11 cellular contexts compared by ENCODE assay signal in the genomic region with DNA sequence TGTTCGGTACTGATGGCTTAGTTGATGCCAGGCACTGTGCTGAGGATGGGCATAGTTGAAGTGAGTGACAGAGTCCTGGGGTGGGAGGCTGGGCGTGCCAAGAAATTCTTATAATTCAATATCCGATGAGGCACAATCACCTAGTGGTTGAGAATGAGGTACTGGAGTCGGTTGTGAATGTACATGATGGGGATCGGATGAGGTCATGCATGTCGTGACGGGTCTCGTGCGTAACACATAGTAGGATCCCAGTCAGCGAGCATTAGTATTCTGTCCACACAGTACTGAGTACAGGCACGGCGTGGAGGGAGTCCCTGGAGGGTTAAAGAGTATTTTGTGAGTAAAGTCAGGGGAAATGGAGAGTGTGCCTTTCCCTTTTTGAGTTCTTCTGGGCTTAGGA. TPM values are rescaled to one million over a fixed set of nuclear protein-coding genes. Genes with fewer than 3 reads are reported as not detected.
DNase-seq lines count a peak whose midpoint lies in the region; ATAC-seq and TF ChIP-seq lines count a peak whose summit lies in the region.
"Had no signal": no experiment of that assay in that cellular context is flagged by ENCODE, and none has a peak within 500 bp of the region (broad histone marks: within the 10 kb centered on the region; RNA-seq: fewer than 3 reads in every experiment).

No MANE protein-coding gene starts in this region.

- H3K36me3 ChIP-seq in fibroblast of lung (ENCODE audit: control insufficient read depth, insufficient read depth, low read length) (peaks cover 6% of the 10 kb centered on the region), skeletal muscle tissue (ENCODE audit: control insufficient read depth in 3 of 3, insufficient read depth in 3 of 3, low read length in 3 of 3) (peaks cover 28 to 39% (median 38%) of the 10 kb centered on the region in 3 donors)

- H3K27ac ChIP-seq in fibroblast of lung (ENCODE audit: insufficient read depth, low read length), result no peak overlapping the region
- no peak overlapping the region for H3K27ac ChIP-seq in skeletal muscle tissue (ENCODE audit: low read depth, low read length)
- H3K27ac ChIP-seq: HL-60 had no signal

- ATAC-seq in T-helper 17 cell, result no peak

- H3K9ac ChIP-seq in fibroblast of lung (ENCODE audit: insufficient read depth, low read length) (no peak overlapping the region), skeletal muscle tissue (ENCODE audit: low read depth in 1 of 3, low read length in 3 of 3) (peak overlapping the region in 2 of 3 donors; percentile 51 to 66)

- H3K4me3 Mint-ChIP-seq in T-helper 2 cell treated with Interferon-gamma antibody and Interleukin-4, amounts not matched to agents 5 μg/mL and 100 μg/mL, for 36 hours, result peak overlapping the region; percentile 95
- peak overlapping the region; percentile 100 for H3K4me3 Mint-ChIP-seq in T-helper 17 cell

- H3K9me3 Mint-ChIP-seq in T-helper 2 cell treated with Interferon-gamma antibody and Interleukin-4, amounts not matched to agents 5 μg/mL and 100 μg/mL, for 36 hours, result no peaks in the 10 kb centered on the region

- TF ChIP-seq CTCF in fibroblast of lung (conservative IDR thresholded peaks at IDR 0.05 in 1 of 2, IDR thresholded peaks at IDR 0.05 in 1 of 2; ENCODE audit: low read depth in 1 of 2, low read length in 2 of 2), result no peak

- no peak for DNase-seq in T-helper 2 cell treated with Interferon-gamma antibody and Interleukin-4, amounts not matched to agents 5 μg/mL and 100 μg/mL, for 36 hours (ENCODE audit: low spot score)
- DNase-seq in T-helper 2 cell (no peak), T-helper 17 cell (no peak), fibroblast of lung (ENCODE audit: low read depth in 2 of 2) (no peak), D341Med (ENCODE audit: low spot score) (no peak), GM03348 (ENCODE audit: low spot score) (no peak), A172 (ENCODE audit: low spot score) (no peak)
- DNase-seq: ACHN had no signal

- peaks cover 47% of the 10 kb centered on the region for H3K4me1 Mint-ChIP-seq in T-helper 2 cell treated with Interferon-gamma antibody and Interleukin-4, amounts not matched to agents 5 μg/mL and 100 μg/mL, for 36 hours (ENCODE audit: low read depth)
- peaks cover 57% of the 10 kb centered on the region for H3K4me1 Mint-ChIP-seq in T-helper 17 cell

- peak overlapping the region; percentile 89 for H3K27ac Mint-ChIP-seq in T-helper 2 cell treated with Interferon-gamma antibody and Interleukin-4, amounts not matched to agents 5 μg/mL and 100 μg/mL, for 36 hours
- peak overlapping the region; percentile 100 for H3K27ac Mint-ChIP-seq in T-helper 17 cell

- no peaks in the 10 kb centered on the region for H4K20me1 ChIP-seq in fibroblast of lung (ENCODE audit: control insufficient read depth, extremely low read depth, insufficient read depth, low read length)

- H3K4me2 ChIP-seq in fibroblast of lung (ENCODE audit: extremely low read depth, insufficient read depth, low read length), result peak overlapping the region; percentile 93

- H3K4me3 ChIP-seq in fibroblast of lung (replicated peaks in 1 of 4; ENCODE audit: control extremely low read depth in 1 of 4, insufficient read depth in 1 of 4, low read depth in 3 of 4, low read length in 4 of 4) (peak overlapping the region in 2 of 4 experiments; percentile 95), skeletal muscle tissue (ENCODE audit: low read length in 3 of 3) (peak overlapping the region in 1 of 3 donors; percentile 98)

- no peaks in the 10 kb centered on the region for H3K27me3 ChIP-seq in fibroblast of lung (ENCODE audit: control insufficient read depth, insufficient read depth, low read length)
- no peaks in the 10 kb centered on the region for H3K27me3 ChIP-seq in skeletal muscle tissue (ENCODE audit: control insufficient read depth in 3 of 3, insufficient read depth in 3 of 3, low read length in 3 of 3)
- H3K27me3 ChIP-seq: adrenal gland had no signal

- H3K36me3 Mint-ChIP-seq in T-helper 2 cell treated with Interferon-gamma antibody and Interleukin-4, amounts not matched to agents 5 μg/mL and 100 μg/mL, for 36 hours (ENCODE audit: low read depth), result peaks cover 60% of the 10 kb centered on the region
- H3K36me3 Mint-ChIP-seq in T-helper 17 cell (ENCODE audit: low read depth), result peaks cover 6% of the 10 kb centered on the region

- H3K27me3 Mint-ChIP-seq in T-helper 2 cell treated with Interferon-gamma antibody and Interleukin-4, amounts not matched to agents 5 μg/mL and 100 μg/mL, for 36 hours (ENCODE audit: low read depth), result peaks cover 3% of the 10 kb centered on the region
- H3K27me3 Mint-ChIP-seq in T-helper 17 cell, result no peaks in the 10 kb centered on the region

- H3K9me3 ChIP-seq in T-helper 17 cell (ENCODE audit: control insufficient read depth, low read length, poor library complexity, severe bottlenecking), result no peaks in the 10 kb centered on the region
- H3K9me3 ChIP-seq in fibroblast of lung (ENCODE audit: control insufficient read depth, insufficient read depth, low read depth, low read length), result no peaks in the 10 kb centered on the region
- no peaks in the 10 kb centered on the region for H3K9me3 ChIP-seq in skeletal muscle tissue (ENCODE audit: control insufficient read depth in 3 of 3, low read length in 3 of 3)
- H3K9me3 ChIP-seq: adrenal gland had no signal

- peaks cover 93% of the 10 kb centered on the region for H3K79me2 ChIP-seq in fibroblast of lung (ENCODE audit: control insufficient read depth, insufficient read depth, low read length)

- H3K4me1 ChIP-seq in fibroblast of lung (ENCODE audit: control insufficient read depth, extremely low read depth, insufficient read depth, low read length) (peaks cover 14% of the 10 kb centered on the region), skeletal muscle tissue (ENCODE audit: control insufficient read depth in 3 of 3, insufficient read depth in 3 of 3, low read length in 3 of 3) (peaks cover 59 to 67% (median 64%) of the 10 kb centered on the region in 3 donors)

- no peak overlapping the region for H2AFZ ChIP-seq in fibroblast of lung (ENCODE audit: low read length)

RNA-seq across cellular contexts. Expression of a gene that starts 2.8 kb away (rescaled TPM):
- total RNA-seq in T-helper 17 cell (100 to 1,000 TPM; 173 to 183 TPM), fibroblast of lung (48.5 and 51.0 TPM in 2 replicates), skeletal muscle tissue (61.1 TPM)
- 28.0 and 34.3 TPM in 2 replicates for polyA plus RNA-seq in fibroblast of lung
- polyA plus RNA-seq in fibroblast of lung (2012), result 41.1 and 50.2 TPM in 2 replicates
- 6.8 and 8.4 TPM in 2 replicates for polyA minus RNA-seq in fibroblast of lung (ENCODE audit: low replicate concordance)
- total RNA-seq in A172 (2014; rRNA removed; shearing (Covaris generic)), result 25.7 and 31.5 TPM in 2 replicates

RNA-seq across cellular contexts. Expression of a gene that starts 3.1 kb away (rescaled TPM):
- 100 to 1,000 TPM; 241 to 255 TPM for total RNA-seq in T-helper 17 cell
- total RNA-seq in fibroblast of lung, result 29.0 and 35.8 TPM in 2 replicates
- 16.9 and 21.3 TPM in 2 replicates for polyA plus RNA-seq in fibroblast of lung
- 25.1 and 32.6 TPM in 2 replicates for polyA plus RNA-seq in fibroblast of lung (2012)
- 20.3 and 24.5 TPM in 2 replicates for polyA minus RNA-seq in fibroblast of lung (ENCODE audit: low replicate concordance)
- 23.5 TPM for total RNA-seq in skeletal muscle tissue
- total RNA-seq in A172 (2014; rRNA removed; shearing (Covaris generic)), result 18.5 and 22.4 TPM in 2 replicates

RNA-seq across cellular contexts. Expression of a gene that starts 54.7 kb away (rescaled TPM):
- total RNA-seq in T-helper 17 cell, result 10 to 100 TPM; 26.9 to 27.9 TPM
- 29.3 and 73.5 TPM in 2 replicates for total RNA-seq in fibroblast of lung
- 20.7 and 20.8 TPM in 2 replicates for polyA plus RNA-seq in fibroblast of lung
- 83.6 and 93.2 TPM in 2 replicates for polyA plus RNA-seq in fibroblast of lung (2012)
- polyA minus RNA-seq in fibroblast of lung (ENCODE audit: low replicate concordance), result 29.2 and 29.9 TPM in 2 replicates
- 43.3 TPM for total RNA-seq in skeletal muscle tissue
- total RNA-seq in A172 (2014; rRNA removed; shearing (Covaris generic)), result 49.6 and 81.0 TPM in 2 replicates

RNA-seq across cellular contexts. Expression of a gene that starts 55.2 kb away (rescaled TPM):
- total RNA-seq in T-helper 17 cell (1 to 10 TPM; 1.4 to 3.1 TPM), fibroblast of lung (11.0 and 13.0 TPM in 2 replicates), skeletal muscle tissue (4.7 TPM)
- polyA plus RNA-seq in fibroblast of lung, result 3.1 and 5.1 TPM in 2 replicates
- polyA plus RNA-seq in fibroblast of lung (2012), result 5.2 and 7.8 TPM in 2 replicates
- polyA minus RNA-seq in fibroblast of lung (ENCODE audit: low replicate concordance), result 5.6 TPM in 1 of 2 replicates, not detected in the other
- 24.1 and 58.4 TPM in 2 replicates for total RNA-seq in A172 (2014; rRNA removed; shearing (Covaris generic))

RNA-seq across cellular contexts. Expression of a gene that starts 57.9 kb away (rescaled TPM):
- total RNA-seq in T-helper 17 cell (1 to 10 TPM; 2.0 to 2.8 TPM), fibroblast of lung (under 0.01 and 0.17 TPM in 2 replicates), skeletal muscle tissue (not detected)
- 0.02 and 0.06 TPM in 2 replicates for polyA plus RNA-seq in fibroblast of lung
- 0.05 TPM in 1 of 2 replicates, not detected in the other for polyA plus RNA-seq in fibroblast of lung (2012)
- not detected in 2 replicates for polyA minus RNA-seq in fibroblast of lung (ENCODE audit: low replicate concordance)
- 0.50 and 1.8 TPM in 2 replicates for total RNA-seq in A172 (2014; rRNA removed; shearing (Covaris generic))
